ENCODE assay signal across 15 cellular contexts in genomic region chr12:91636721-91637120, GRCh38.
DNase-seq lines count a peak whose midpoint lies in the region; ATAC-seq and TF ChIP-seq lines count a peak whose summit lies in the region.
"Had no signal": no experiment of that assay in that cellular context is flagged by ENCODE, and none has a peak within 500 bp of the region (broad histone marks: within the 10 kb centered on the region; RNA-seq: fewer than 3 reads in every experiment).

No MANE protein-coding gene starts in this region.

- no peaks in the 10 kb centered on the region for H3K9me3 ChIP-seq in DND-41 (ENCODE audit: insufficient read depth, low read length, severe bottlenecking)
- no peaks in the 10 kb centered on the region for H3K9me3 ChIP-seq in neural progenitor cell (ENCODE audit: low read depth)
- no peaks in the 10 kb centered on the region for H3K9me3 ChIP-seq in MM.1S (replicated peaks; ENCODE audit: insufficient read depth, low read length)
- H3K9me3 ChIP-seq: A549, BE2C had no signal

- no peaks in the 10 kb centered on the region for H3K9me2 ChIP-seq in MM.1S (replicated peaks; ENCODE audit: insufficient read depth, low read length)

- no peak for TF ChIP-seq CTCF in C4-2B (conservative IDR thresholded peaks at IDR 0.05)
- no peak for TF ChIP-seq CTCF in DND-41 (IDR thresholded peaks at IDR 0.05; ENCODE audit: borderline replicate concordance, extremely low read depth, low read length, poor library complexity, severe bottlenecking)
- no peak for TF ChIP-seq CTCF in neural progenitor cell (IDR thresholded peaks at IDR 0.05)
- no peak for TF ChIP-seq CTCF in MM.1S (IDR thresholded peaks at IDR 0.05; ENCODE audit: low read length)

- H3K9ac ChIP-seq in DND-41 (ENCODE audit: low read depth, low read length) (no peak overlapping the region), neural progenitor cell (no peak overlapping the region), MM.1S (ENCODE audit: low read length) (no peak overlapping the region)

- H3K27me3 ChIP-seq in DND-41 (ENCODE audit: insufficient read depth, low read length, poor library complexity): no peaks in the 10 kb centered on the region
- H3K27me3 ChIP-seq in neural progenitor cell: no peaks in the 10 kb centered on the region
- no peaks in the 10 kb centered on the region for H3K27me3 ChIP-seq in MM.1S (replicated peaks; ENCODE audit: insufficient read depth, low read length)
- H3K27me3 ChIP-seq: BE2C had no signal

- H3K4me2 ChIP-seq in DND-41 (ENCODE audit: insufficient read depth, low read length) (no peak overlapping the region), neural progenitor cell (no peak overlapping the region), MM.1S (ENCODE audit: low read depth, low read length) (no peak overlapping the region)
- H3K4me2 ChIP-seq: A549 had no signal

- no peaks in the 10 kb centered on the region for H3K4me1 Mint-ChIP-seq in neural progenitor cell
- H3K4me1 Mint-ChIP-seq: CD14-positive monocyte, IgD-negative memory B cell had no signal

- H3K27ac ChIP-seq in C4-2B (peak overlapping the region; percentile 31; the same call in 1 of the 2 replicates), DND-41 (ENCODE audit: low read length) (no peak overlapping the region), neural progenitor cell (no peak overlapping the region), MM.1S (ENCODE audit: low read length) (no peak overlapping the region)
- H3K27ac ChIP-seq: A549 had no signal

- H3K4me3 ChIP-seq in DND-41 (ENCODE audit: low read depth in 1 of 2, low read length in 2 of 2) (no peak overlapping the region), neural progenitor cell (no peak overlapping the region), MM.1S (ENCODE audit: low read length) (no peak overlapping the region)
- H3K4me3 ChIP-seq: A549 had no signal

- no peaks in the 10 kb centered on the region for H3K27me3 Mint-ChIP-seq in neural progenitor cell (ENCODE audit: insufficient read depth, low read depth)

- no peaks in the 10 kb centered on the region for H3K36me3 Mint-ChIP-seq in neural progenitor cell
- H3K36me3 Mint-ChIP-seq: CD14-positive monocyte; CD8-positive, alpha-beta T cell; IgD-negative memory B cell had no signal

- no peaks in the 10 kb centered on the region for H3K36me3 ChIP-seq in DND-41 (ENCODE audit: insufficient read depth, low read length)
- peaks cover 4% of the 10 kb centered on the region for H3K36me3 ChIP-seq in neural progenitor cell
- H3K36me3 ChIP-seq in MM.1S (replicated peaks; ENCODE audit: insufficient read depth, low read length): no peaks in the 10 kb centered on the region
- H3K36me3 ChIP-seq: BE2C had no signal

- H4K20me1 ChIP-seq in DND-41 (ENCODE audit: insufficient read depth, low read length) (no peaks in the 10 kb centered on the region), neural progenitor cell (ENCODE audit: low read depth) (no peaks in the 10 kb centered on the region), MM.1S (ENCODE audit: insufficient read depth, low read length) (no peaks in the 10 kb centered on the region)

- peaks cover 2% of the 10 kb centered on the region for H3K9me3 Mint-ChIP-seq in neural progenitor cell
- H3K9me3 Mint-ChIP-seq: CD8-positive, alpha-beta T cell had no signal

- no peak overlapping the region for H3K27ac Mint-ChIP-seq in neural progenitor cell
- H3K27ac Mint-ChIP-seq: CD14-positive monocyte; CD8-positive, alpha-beta T cell; HFFc6; IgD-negative memory B cell had no signal

- H3K4me1 ChIP-seq in DND-41 (ENCODE audit: insufficient read depth, low read length) (no peaks in the 10 kb centered on the region; the same call in 1 of the 2 replicates), neural progenitor cell (no peaks in the 10 kb centered on the region), MM.1S (ENCODE audit: low read length) (no peaks in the 10 kb centered on the region)
- H3K4me1 ChIP-seq: A549, BE2C had no signal

- 0 out of 2 replicates have a peak overlapping the region, but pooled peaks have one; percentile 8 for H2AFZ ChIP-seq in DND-41 (ENCODE audit: low read depth, low read length)
- H2AFZ ChIP-seq in neural progenitor cell (replicated peaks): peak overlapping the region; percentile 60
- no peak overlapping the region for H2AFZ ChIP-seq in MM.1S (ENCODE audit: low read length)

- no peak overlapping the region for H3K4me3 Mint-ChIP-seq in neural progenitor cell
- H3K4me3 Mint-ChIP-seq: CD14-positive monocyte; CD8-positive, alpha-beta T cell; HFFc6; IgD-negative memory B cell had no signal

- ATAC-seq in DND-41 (ENCODE audit: insufficient read depth, low read depth) (no peak), SK-N-SH treated with all-trans-retinoic acid at 6 μM for 48 hours (no peak)
- ATAC-seq: A549; CD8-positive, alpha-beta T cell had no signal

- DNase-seq in DND-41 (no peak), NCI-H69 (lab: John Stamatoyannopoulos, UW) (peak; percentile 20), neural progenitor cell (ENCODE audit: low spot score) (no peak), MM.1S (no peak)
- DNase-seq: BE2C; CD8-positive, alpha-beta T cell; COR-L47; GF-D8; HCEC 1CT; HFFc6 had no signal

- H3F3A ChIP-seq in neural progenitor cell (ENCODE audit: low read depth) (no peaks in the 10 kb centered on the region), MM.1S (ENCODE audit: insufficient read depth, low read length) (no peaks in the 10 kb centered on the region)

- H3K79me2 ChIP-seq in DND-41 (ENCODE audit: insufficient read depth, low read length) (no peaks in the 10 kb centered on the region), neural progenitor cell (ENCODE audit: low read depth) (no peaks in the 10 kb centered on the region), MM.1S (ENCODE audit: low read length) (no peaks in the 10 kb centered on the region)

TF ChIP-seq in SK-N-SH treated with all-trans-retinoic acid at 6 μM for 48 hours, 23 proteins besides CTCF, POLR2A, EP300 and RAD21:
- TF ChIP-seq ZNF8 (CRISPR knock-in tag; IDR thresholded peaks at IDR 0.05): no peak
- no peak for TF ChIP-seq OSR1 (CRISPR knock-in tag; IDR thresholded peaks at IDR 0.05)
- no peak for TF ChIP-seq ZNF565 (CRISPR knock-in tag; conservative IDR thresholded peaks at IDR 0.05; ENCODE audit: low read depth)
- TF ChIP-seq SNAI2 (CRISPR knock-in tag; IDR thresholded peaks at IDR 0.05): no peak
- no peak for TF ChIP-seq CSRNP3 (CRISPR knock-in tag; IDR thresholded peaks at IDR 0.05)
- TF ChIP-seq ZC3H10 (CRISPR knock-in tag; IDR thresholded peaks at IDR 0.05): no peak
